In genomic region chr7:121373177-121373576, GRCh38 we compare ENCODE assay signal across 15 cellular contexts. TPM values are rescaled to one million over a fixed set of nuclear protein-coding genes. Genes with fewer than 3 reads are reported as not detected.
DNase-seq lines count a peak whose midpoint lies in the region; ATAC-seq, FAIRE-seq and TF ChIP-seq lines count a peak whose summit lies in the region.
"Had no signal": no experiment of that assay in that cellular context is flagged by ENCODE, and none has a peak within 500 bp of the region (broad histone marks: within the 10 kb centered on the region; RNA-seq: fewer than 3 reads in every experiment).

No MANE protein-coding gene starts in this region.

- no peaks in the 10 kb centered on the region for H3K9me3 ChIP-seq in small intestine (ENCODE audit: control insufficient read depth, low read depth)

- peaks cover 24% of the 10 kb centered on the region for H3K4me1 Mint-ChIP-seq in activated naive CD8-positive, alpha-beta T cell (ENCODE audit: low read depth)
- peaks cover 34 to 55% of the 10 kb centered on the region in 2 donors for H3K4me1 Mint-ChIP-seq in natural killer cell

- H3K9me3 Mint-ChIP-seq in activated naive CD8-positive, alpha-beta T cell (ENCODE audit: low read depth), result no peaks in the 10 kb centered on the region
- peaks cover 0 to 3% of the 10 kb centered on the region in 2 donors for H3K9me3 Mint-ChIP-seq in natural killer cell
- H3K9me3 Mint-ChIP-seq: activated naive CD4-positive, alpha-beta T cell treated with anti-CD3 and anti-CD28 coated beads, Interleukin-2, amount 50 U/mL, for 72 hours; dendritic cell treated with granulocyte-macrophage colony-stimulating factor and Interleukin-4, amounts not matched to agents 40 ng/mL and 50 ng/mL, for 4 days had no signal

- intact Hi-C loops in natural killer cell (cut with micrococcal nuclease), result loop anchor here (5.0 kb wide), 1 partner anchor 159 kb away; no protein-coding TSS in a partner anchor

- FAIRE-seq in small intestine (lab: Jason Lieb, UNC), result no peak

- no peaks in the 10 kb centered on the region for H3K4me1 ChIP-seq in small intestine (ENCODE audit: control insufficient read depth in 2 of 2, insufficient read depth in 1 of 2, low read depth in 1 of 2, low read length in 1 of 2)

- H3K4me3 ChIP-seq in small intestine (ENCODE audit: low read depth in 1 of 2, low read length in 2 of 2), result no peak overlapping the region

- H3K27me3 Mint-ChIP-seq in activated naive CD8-positive, alpha-beta T cell, result no peaks in the 10 kb centered on the region
- H3K27me3 Mint-ChIP-seq in natural killer cell (ENCODE audit: low read depth in 2 of 2), result no peaks in the 10 kb centered on the region
- H3K27me3 Mint-ChIP-seq: dendritic cell treated with granulocyte-macrophage colony-stimulating factor and Interleukin-4, amounts not matched to agents 40 ng/mL and 50 ng/mL, for 4 days had no signal

- ATAC-seq in natural killer cell, result no peak

- peak; percentile 29 for DNase-seq in DMS53 (lab: John Stamatoyannopoulos, UW)
- DNase-seq in DMS53 treated with DMSO at 0.1 percent for 48 hours (lab: John Stamatoyannopoulos, UW; ENCODE audit: unreplicated experiment), result no peak
- peak; percentile 22 for DNase-seq in HT-29 (ENCODE audit: low spot score)
- DNase-seq in natural killer cell, result no peak
- no peak for DNase-seq in small intestine
- no peak for DNase-seq in AG08396 (ENCODE audit: low spot score)
- DNase-seq in KG1 (lab: John Stamatoyannopoulos, UW), result no peak
- DNase-seq: 8988T; activated CD4-positive, alpha-beta T cell treated with anti-CD3 and anti-CD28 coated beads, Interleukin-2, amount 50 U/mL, for 4 hours; NCI-H1694; trophoblast cell had no signal

- H3K36me3 Mint-ChIP-seq in activated naive CD8-positive, alpha-beta T cell, result peaks cover 8% of the 10 kb centered on the region
- peaks cover 8% of the 10 kb centered on the region for H3K36me3 Mint-ChIP-seq in natural killer cell

- TF ChIP-seq CTCF in natural killer cell (IDR thresholded peaks at IDR 0.05), result no peak

- peaks cover 0 to 17% of the 10 kb centered on the region in 2 donors for H3K36me3 ChIP-seq in small intestine (ENCODE audit: control insufficient read depth in 2 of 2, insufficient read depth in 2 of 2, low read length in 2 of 2)

- no peak overlapping the region for H3K4me3 Mint-ChIP-seq in activated naive CD8-positive, alpha-beta T cell
- peak overlapping the region; percentile 84 for H3K4me3 Mint-ChIP-seq in natural killer cell
- H3K4me3 Mint-ChIP-seq: dendritic cell treated with granulocyte-macrophage colony-stimulating factor and Interleukin-4, amounts not matched to agents 40 ng/mL and 50 ng/mL, for 4 days had no signal

- H3K27me3 ChIP-seq in small intestine (ENCODE audit: control insufficient read depth in 2 of 2, insufficient read depth in 2 of 2, low read length in 2 of 2), result no peaks in the 10 kb centered on the region

- H3K27ac Mint-ChIP-seq in activated naive CD8-positive, alpha-beta T cell, result peak overlapping the region; percentile 29
- peak overlapping the region; percentile 81 to 88 for H3K27ac Mint-ChIP-seq in natural killer cell
- H3K27ac Mint-ChIP-seq: dendritic cell treated with granulocyte-macrophage colony-stimulating factor and Interleukin-4, amounts not matched to agents 40 ng/mL and 50 ng/mL, for 4 days had no signal

- H3K27ac ChIP-seq in small intestine (ENCODE audit: low read depth in 1 of 2, low read length in 1 of 2), result no peak overlapping the region

RNA-seq across cellular contexts. Expression of gene FAM3C, which starts 22.9 kb away (rescaled TPM):
- 37.4 and 38.5 TPM in 2 replicates for total RNA-seq in HT-29 (2014; rRNA removed; shearing (Covaris generic))
- 10 to 100 TPM; 24.3 to 42.1 (median 37.0) TPM for total RNA-seq in natural killer cell
- 100 to 1,000 TPM in 2 of 3 donors, 10 to 100 TPM in 1; 98.0 to 166 (median 145) TPM for polyA plus RNA-seq in small intestine

RNA-seq across cellular contexts. Expression of gene WNT16, which starts 44.4 kb away (rescaled TPM):
- not detected in 2 replicates for total RNA-seq in HT-29 (2014; rRNA removed; shearing (Covaris generic))
- total RNA-seq in natural killer cell, result not detected
- polyA plus RNA-seq in small intestine, result under 1 TPM in 1 of 3 donors, not detected in 2; 0.30 TPM
- total RNA-seq: activated naive CD4-positive, alpha-beta T cell treated with anti-CD3 and anti-CD28 coated beads, Interleukin-2, amount 50 U/mL, for 72 hours had no signal
- polyA plus RNA-seq: neural cell had no signal

Comparison
In these comparisons a context has a peak if more than half of its experiments do, and no peak if none do; other contexts are left out.
1. DNase-seq: peak in DMS53 (single experiment) and HT-29 (single experiment); none in DMS53 treated with DMSO at 0.1 percent for 48 hours (single experiment), natural killer cell (single experiment), small intestine (single experiment), AG08396 (single experiment) and KG1 (single experiment).